ENCODE assay signal across 34 cellular contexts in the genomic region with DNA sequence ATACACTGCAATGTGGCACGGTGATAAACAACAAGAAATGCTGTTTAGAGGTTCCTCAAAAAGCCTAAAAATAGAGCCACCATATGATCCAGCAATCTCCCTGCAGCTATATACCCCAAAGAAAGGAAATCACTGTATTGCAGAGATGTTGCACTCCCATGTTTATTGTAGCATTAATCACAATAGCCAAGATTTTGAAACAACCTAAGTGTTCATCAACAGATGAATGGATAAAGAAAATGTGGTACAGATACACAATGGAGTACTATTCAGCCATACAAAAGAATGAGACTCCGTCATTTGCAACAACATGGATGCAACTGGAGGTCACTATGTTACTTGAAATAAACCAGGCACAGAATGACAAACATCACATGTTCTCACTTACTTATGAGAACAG.
"Had no signal": no experiment of that assay in that cellular context is flagged by ENCODE, and none has a peak within 500 bp of the region (broad histone marks: within the 10 kb centered on the region; RNA-seq: fewer than 3 reads in every experiment).

No MANE protein-coding gene starts in this region.

- H3K27me3 ChIP-seq: MG63 had no signal

- H3K36me3 ChIP-seq: MG63 had no signal

- H3K9me3 ChIP-seq: MG63 had no signal

- H3K9ac ChIP-seq: KMS-11 had no signal

- DNase-seq: Karpas-422, Kasumi-1, MG63, MM.1S, MV-4-11, NCI-H1048, NCI-H1092, NCI-H1092 treated with DMSO at 0.1 percent for 48 hours, NCI-H1105, NCI-H1105 treated with DMSO at 0.1 percent for 48 hours, NCI-H1417, NCI-H1417 treated with DMSO at 0.1 percent for 48 hours, NCI-H1436, NCI-H1436 treated with DMSO at 0.1 percent for 48 hours, NCI-H146, NCI-H1694, NCI-H1694 treated with DMSO at 0.1 percent for 48 hours, NCI-H187, NCI-H187 treated with DMSO at 0.1 percent for 48 hours, NCI-H1930, NCI-H2029, NCI-H2029 treated with DMSO at 0.1 percent for 48 hours, NCI-H2081, NCI-H2081 treated with DMSO at 0.1 percent for 48 hours, NCI-H2107, NCI-H2171, NCI-H2171 treated with DMSO at 0.1 percent for 48 hours, NCI-H2227 treated with DMSO at 0.1 percent for 48 hours, NCI-H226, NCI-H345, NCI-H446, NCI-H446 treated with DMSO at 0.1 percent for 48 hours, NCI-H510A had no signal

- H3K27ac ChIP-seq: KMS-11 had no signal

- H3K4me3 ChIP-seq: MG63 had no signal

- H3K4me2 ChIP-seq: KMS-11 had no signal
